ENCODE assay signal across 8 cellular contexts in genomic region chr17:1561420-1562177, GRCh38. TPM values are rescaled to one million over a fixed set of nuclear protein-coding genes. Genes with fewer than 3 reads are reported as not detected.
DNase-seq lines count a peak whose midpoint lies in the region; ATAC-seq and TF ChIP-seq lines count a peak whose summit lies in the region.

No MANE protein-coding gene starts in this region.

- peak overlapping the region; percentile 66 for H3K27ac Mint-ChIP-seq in CD8-positive, alpha-beta T cell

- peaks cover 10% of the 10 kb centered on the region for H3K36me3 Mint-ChIP-seq in CD8-positive, alpha-beta T cell

- H3K9me3 ChIP-seq in CD8-positive, alpha-beta T cell (ENCODE audit: low read length) = no peaks in the 10 kb centered on the region
- no peaks in the 10 kb centered on the region for H3K9me3 ChIP-seq in adrenal gland (replicated peaks in 1 of 3)
- no peaks in the 10 kb centered on the region for H3K9me3 ChIP-seq in iPS-18a (ENCODE audit: control insufficient read depth, low read depth, low read length)
- H3K9me3 ChIP-seq in smooth muscle cell (replicated peaks; ENCODE audit: low read depth) = no peaks in the 10 kb centered on the region

- intact Hi-C loops in CD8-positive, alpha-beta T cell (cut with DNase I, micrococcal nuclease) = loop anchor here (1.0 to 5.0 kb wide), 8 partner anchors 45 to 156 kb away; partner anchors contain the start of genes CRK (in 2 of the 2), INPP5K (in 2 of the 2), SLC43A2 (in 2 of the 2) and RILP (in 1 of the 2)
- intact Hi-C loops in adrenal gland (cut with DNase I) = no loop called here

- peak in 6 of 7 experiments; percentile 16 to 53 (median 30) for DNase-seq in CD8-positive, alpha-beta T cell
- peak; percentile 24 for DNase-seq in HCEC 1CT
- DNase-seq in RWPE1 (ENCODE audit: low spot score) = peak; percentile 44
- peak in 2 of 7 donors; percentile 25 for DNase-seq in adrenal gland
- DNase-seq in smooth muscle cell (lab: John Stamatoyannopoulos, UW; ENCODE audit: unreplicated experiment) = no peak
- DNase-seq in NCI-H1048 (lab: John Stamatoyannopoulos, UW) = no peak

- no peak overlapping the region for H2AFZ ChIP-seq in smooth muscle cell (ENCODE audit: low read depth)

- CTCF ChIA-PET in CD8-positive, alpha-beta T cell (lab: Charles Lee) = interaction anchor here (0.7 to 1.0 kb wide), 3 partner anchors 27 to 196 kb away, joined by 3 to 5 read pairs (median 3); no protein-coding TSS in a partner anchor
- CTCF ChIA-PET in RWPE1 (lab: Yijun Ruan, JAX) = interaction anchor here (1.6 to 1.7 kb wide), 2 partner anchors 13 to 67 kb away, joined by 6 to 7 read pairs; partner anchors contain the start of gene SLC43A2

- H3K9me3 Mint-ChIP-seq in CD8-positive, alpha-beta T cell = no peaks in the 10 kb centered on the region

- peak; percentile 38 for TF ChIP-seq CTCF in CD8-positive, alpha-beta T cell (IDR thresholded peaks at IDR 0.05)
- TF ChIP-seq CTCF in RWPE1 (conservative IDR thresholded peaks at IDR 0.05; ENCODE audit: low read depth) (no peak), adrenal gland (IDR thresholded peaks at IDR 0.05) (peak in 3 of 6 experiments; percentile 12 to 40 (median 22)), smooth muscle cell (IDR thresholded peaks at IDR 0.05; ENCODE audit: borderline replicate concordance, insufficient read depth, poor library complexity, severe bottlenecking) (no peak)

- no peak for TF ChIP-seq POLR2A in adrenal gland (IDR thresholded peaks at IDR 0.05)

- H3K4me1 ChIP-seq in CD8-positive, alpha-beta T cell (ENCODE audit: insufficient read depth, low read length) = peaks cover 19% of the 10 kb centered on the region
- H3K4me1 ChIP-seq in adrenal gland (replicated peaks in 1 of 2) (peaks cover 5 to 33% of the 10 kb centered on the region in 2 donors), iPS-18a (ENCODE audit: control insufficient read depth, low read depth, low read length) (peaks cover 3% of the 10 kb centered on the region), smooth muscle cell (ENCODE audit: low read depth) (peaks cover 20% of the 10 kb centered on the region)

- H3K36me3 ChIP-seq in CD8-positive, alpha-beta T cell (ENCODE audit: insufficient read depth, low read length) = no peaks in the 10 kb centered on the region
- H3K36me3 ChIP-seq in adrenal gland (replicated peaks in 1 of 2) = no peaks in the 10 kb centered on the region
- H3K36me3 ChIP-seq in iPS-18a (ENCODE audit: control insufficient read depth, low read depth, low read length) = no peaks in the 10 kb centered on the region
- no peaks in the 10 kb centered on the region for H3K36me3 ChIP-seq in smooth muscle cell (ENCODE audit: low read depth)

- H3F3A ChIP-seq in smooth muscle cell (ENCODE audit: low read depth) = no peaks in the 10 kb centered on the region

- H3K4me2 ChIP-seq in smooth muscle cell = peak overlapping the region; percentile 97

- peaks cover 55% of the 10 kb centered on the region for H3K79me2 ChIP-seq in smooth muscle cell (ENCODE audit: low read depth)

- peak overlapping the region; percentile 83 for H3K4me3 Mint-ChIP-seq in CD8-positive, alpha-beta T cell

- peaks cover 45% of the 10 kb centered on the region for H3K4me1 Mint-ChIP-seq in CD8-positive, alpha-beta T cell (ENCODE audit: low read depth)

- peaks cover 53% of the 10 kb centered on the region for H4K20me1 ChIP-seq in smooth muscle cell (ENCODE audit: low read depth)

- WGBS in adrenal gland, 4 donors = 7 to 10% (median 9%) methylated on average over 35 to 47 of the region's 47 CpGs
- WGBS in smooth muscle cell (ENCODE audit: low lambda C conversion rate) = 9% methylated on average over 43 of the region's 47 CpGs

- peak; percentile 35 for ATAC-seq in CD8-positive, alpha-beta T cell
- no peak for ATAC-seq in HG03571 (IDR thresholded peaks at IDR 0.05; ENCODE audit: unreplicated experiment)

- H3K27me3 ChIP-seq in CD8-positive, alpha-beta T cell (ENCODE audit: insufficient read depth, low read length) = no peaks in the 10 kb centered on the region
- H3K27me3 ChIP-seq in adrenal gland = no peaks in the 10 kb centered on the region
- peaks cover 9% of the 10 kb centered on the region for H3K27me3 ChIP-seq in iPS-18a (ENCODE audit: control insufficient read depth, insufficient read depth, low read length)
- H3K27me3 ChIP-seq in smooth muscle cell (ENCODE audit: low read depth) = no peaks in the 10 kb centered on the region

- peak overlapping the region; percentile 40 for H3K27ac ChIP-seq in CD8-positive, alpha-beta T cell (ENCODE audit: low read depth, low read length)
- H3K27ac ChIP-seq in RWPE1 = peak overlapping the region; percentile 79
- peak overlapping the region in 4 of 5 donors; percentile 81 to 99 (median 86) for H3K27ac ChIP-seq in adrenal gland
- no peak overlapping the region for H3K27ac ChIP-seq in iPS-18a (ENCODE audit: low read length)
- peak overlapping the region; percentile 76 for H3K27ac ChIP-seq in smooth muscle cell (ENCODE audit: low read depth)

- peak overlapping the region; percentile 41 for H3K4me3 ChIP-seq in CD8-positive, alpha-beta T cell (ENCODE audit: low read depth, low read length)
- H3K4me3 ChIP-seq in adrenal gland (peak overlapping the region in 2 of 4 donors; percentile 57 to 99), iPS-18a (ENCODE audit: low read length) (peak overlapping the region; percentile 70), smooth muscle cell (peak overlapping the region; percentile 94)

- no peaks in the 10 kb centered on the region for H3K27me3 Mint-ChIP-seq in CD8-positive, alpha-beta T cell (ENCODE audit: low read depth)

- POLR2A ChIA-PET in CD8-positive, alpha-beta T cell (lab: Charles Lee) = interaction anchor here (1.0 kb wide), 1 partner anchor 16 kb away, joined by 3 read pairs; no protein-coding TSS in a partner anchor
- POLR2A ChIA-PET in RWPE1 (lab: Yijun Ruan, JAX; ENCODE audit: low non-redundant PET) = no interaction called here

- H3K9ac ChIP-seq in iPS-18a (ENCODE audit: low read length) = peak overlapping the region; percentile 28
- H3K9ac ChIP-seq in smooth muscle cell (ENCODE audit: low read depth) = peak overlapping the region; percentile 90

RNA-seq across cellular contexts. Expression of gene PITPNA, which starts 1.0 kb away (rescaled TPM):
- 10 to 100 TPM; 25.6 to 27.2 TPM for total RNA-seq in CD8-positive, alpha-beta T cell
- total RNA-seq in adrenal gland = 100 to 1,000 TPM in 1 of 8 donors, 10 to 100 TPM in 7; 32.1 to 107 (median 54.3) TPM
- 100 to 1,000 TPM in 1 of 3 donors, 10 to 100 TPM in 2; 16.4 to 157 (median 17.8) TPM for polyA plus RNA-seq in adrenal gland
- total RNA-seq in smooth muscle cell = 14.4 and 26.9 TPM in 2 replicates
- polyA plus RNA-seq in smooth muscle cell = 42.7 and 47.2 TPM in 2 replicates

RNA-seq across cellular contexts. Expression of gene INPP5K, which starts 45.2 kb away (rescaled TPM):
- 100 to 1,000 TPM; 204 to 221 TPM for total RNA-seq in CD8-positive, alpha-beta T cell
- total RNA-seq in adrenal gland (10 to 100 TPM; 22.3 to 91.6 (median 39.9) TPM), smooth muscle cell (12.6 and 32.3 TPM in 2 replicates)
- polyA plus RNA-seq in adrenal gland (10 to 100 TPM; 22.6 to 41.1 (median 34.0) TPM), smooth muscle cell (9.6 and 19.7 TPM in 2 replicates)

Comparison
In these comparisons a context has a peak if more than half of its experiments do, and no peak if none do; other contexts are left out.
1. DNase-seq: peak in CD8-positive, alpha-beta T cell (6 of 7), HCEC 1CT (single experiment) and RWPE1 (single experiment); none in smooth muscle cell (single experiment) and NCI-H1048 (single experiment).
2. intact Hi-C loops: an anchor here in CD8-positive, alpha-beta T cell (1.0 to 5.0 kb wide); none called in adrenal gland.